20 cellular contexts compared by ENCODE assay signal in genomic region chr1:60503216-60503615, GRCh38.
"Had no signal": no experiment of that assay in that cellular context is flagged by ENCODE, and none has a peak within 500 bp of the region (broad histone marks: within the 10 kb centered on the region; RNA-seq: fewer than 3 reads in every experiment).

No MANE protein-coding gene starts in this region.

- ATAC-seq: activated CD8-positive, alpha-beta memory T cell treated with anti-CD3 and anti-CD28 coated beads, Interleukin-2, amount 10 ng/mL, durations not matched to agents 7 days and 5 days; gastrocnemius medialis; heart left ventricle; left cardiac atrium; stimulated activated effector memory CD8-positive, alpha-beta T cell treated with anti-CD3 and anti-CD28 coated beads, Interleukin-12 subunit alpha, Interleukin-12 subunit beta, amount 100 ng/mL, for 72 hours had no signal

- H3K27me3 Mint-ChIP-seq: activated CD4-positive, alpha-beta memory T cell treated with anti-CD3 and anti-CD28 coated beads for 36 hours; activated CD8-positive, alpha-beta memory T cell treated with anti-CD3 and anti-CD28 coated beads, Interleukin-2, amount 10 ng/mL, durations not matched to agents 7 days and 5 days; activated naive CD4-positive, alpha-beta T cell treated with anti-CD3 and anti-CD28 coated beads, Interleukin-2, amount 10 ng/mL, durations not matched to agents 7 days and 5 days; activated T-cell treated with anti-CD3 and anti-CD28 coated beads, Interleukin-2, amount 50 U/mL, for 24 hours had no signal

- H3K9me3 Mint-ChIP-seq: endodermal cell had no signal

- FAIRE-seq: astrocyte had no signal

- H3K27me3 ChIP-seq: dorsolateral prefrontal cortex, gastrocnemius medialis, heart left ventricle, sigmoid colon had no signal

- DNase-seq: activated CD4-positive, alpha-beta memory T cell treated with anti-CD3 and anti-CD28 coated beads for 36 hours; activated CD8-positive, alpha-beta memory T cell treated with anti-CD3 and anti-CD28 coated beads, Interleukin-2, amount 10 ng/mL, durations not matched to agents 7 days and 5 days; activated naive CD4-positive, alpha-beta T cell treated with anti-CD3 and anti-CD28 coated beads, Interleukin-2, amount 10 ng/mL, durations not matched to agents 7 days and 5 days; activated T-cell treated with anti-CD3 and anti-CD28 coated beads, Interleukin-2, amount 50 U/mL, for 24 hours; dorsolateral prefrontal cortex; endodermal cell; gastrocnemius medialis; heart left ventricle; left cardiac atrium; psoas muscle; sigmoid colon; stimulated activated CD4-positive, alpha-beta T cell treated with anti-CD3 and anti-CD28 coated beads, Interleukin-12 subunit alpha, Interleukin-12 subunit beta, amount 100 ng/mL, for 4 hours; stimulated activated CD4-positive, alpha-beta T cell treated with anti-CD3 and anti-CD28 coated beads, Interleukin-2, amount 100 ng/mL, for 24 hours had no signal

- H3K9me3 ChIP-seq: gastrocnemius medialis had no signal

- H3K4me1 ChIP-seq: gastrocnemius medialis, heart left ventricle, psoas muscle, sigmoid colon had no signal

- H3K4me3 ChIP-seq: dorsolateral prefrontal cortex, gastrocnemius medialis, heart left ventricle, lung, psoas muscle, sigmoid colon, thoracic aorta had no signal

- H3K27ac ChIP-seq: dorsolateral prefrontal cortex, gastrocnemius medialis, heart left ventricle, psoas muscle, sigmoid colon, VCaP had no signal

- H3K4me3 Mint-ChIP-seq: activated CD4-positive, alpha-beta memory T cell treated with anti-CD3 and anti-CD28 coated beads for 36 hours; activated CD8-positive, alpha-beta memory T cell treated with anti-CD3 and anti-CD28 coated beads, Interleukin-2, amount 10 ng/mL, durations not matched to agents 7 days and 5 days; activated naive CD4-positive, alpha-beta T cell treated with anti-CD3 and anti-CD28 coated beads, Interleukin-2, amount 10 ng/mL, durations not matched to agents 7 days and 5 days; activated T-cell treated with anti-CD3 and anti-CD28 coated beads, Interleukin-2, amount 50 U/mL, for 24 hours; endodermal cell; mesothelial cell of epicardium; neural crest cell; stimulated activated effector memory CD8-positive, alpha-beta T cell treated with anti-CD3 and anti-CD28 coated beads, Interleukin-12 subunit alpha, Interleukin-12 subunit beta, amount 100 ng/mL, for 72 hours had no signal

- H3K27ac Mint-ChIP-seq: activated CD4-positive, alpha-beta memory T cell treated with anti-CD3 and anti-CD28 coated beads for 36 hours; activated CD8-positive, alpha-beta memory T cell treated with anti-CD3 and anti-CD28 coated beads, Interleukin-2, amount 10 ng/mL, durations not matched to agents 7 days and 5 days; activated naive CD4-positive, alpha-beta T cell treated with anti-CD3 and anti-CD28 coated beads, Interleukin-2, amount 10 ng/mL, durations not matched to agents 7 days and 5 days; activated T-cell treated with anti-CD3 and anti-CD28 coated beads, Interleukin-2, amount 50 U/mL, for 24 hours; endodermal cell; mesothelial cell of epicardium; stimulated activated effector memory CD8-positive, alpha-beta T cell treated with anti-CD3 and anti-CD28 coated beads, Interleukin-12 subunit alpha, Interleukin-12 subunit beta, amount 100 ng/mL, for 72 hours had no signal

- H3K36me3 ChIP-seq: gastrocnemius medialis, heart left ventricle, sigmoid colon, thoracic aorta had no signal

- H3K36me3 Mint-ChIP-seq: activated CD4-positive, alpha-beta memory T cell treated with anti-CD3 and anti-CD28 coated beads for 36 hours; activated CD8-positive, alpha-beta memory T cell treated with anti-CD3 and anti-CD28 coated beads, Interleukin-2, amount 10 ng/mL, durations not matched to agents 7 days and 5 days; activated naive CD4-positive, alpha-beta T cell treated with anti-CD3 and anti-CD28 coated beads, Interleukin-2, amount 10 ng/mL, durations not matched to agents 7 days and 5 days; mesothelial cell of epicardium; stimulated activated effector memory CD8-positive, alpha-beta T cell treated with anti-CD3 and anti-CD28 coated beads, Interleukin-12 subunit alpha, Interleukin-12 subunit beta, amount 100 ng/mL, for 72 hours had no signal

- H3K4me1 Mint-ChIP-seq: activated CD8-positive, alpha-beta memory T cell treated with anti-CD3 and anti-CD28 coated beads, Interleukin-2, amount 10 ng/mL, durations not matched to agents 7 days and 5 days; activated naive CD4-positive, alpha-beta T cell treated with anti-CD3 and anti-CD28 coated beads, Interleukin-2, amount 10 ng/mL, durations not matched to agents 7 days and 5 days; neural crest cell; stimulated activated effector memory CD8-positive, alpha-beta T cell treated with anti-CD3 and anti-CD28 coated beads, Interleukin-12 subunit alpha, Interleukin-12 subunit beta, amount 100 ng/mL, for 72 hours had no signal
